10 cellular contexts compared by ENCODE assay signal in genomic region chr5:43106290-43106638, GRCh38. TPM values are rescaled to one million over a fixed set of nuclear protein-coding genes. Genes with fewer than 3 reads are reported as not detected.
DNase-seq lines count a peak whose midpoint lies in the region; ATAC-seq, FAIRE-seq and TF ChIP-seq lines count a peak whose summit lies in the region.
"Had no signal": no experiment of that assay in that cellular context is flagged by ENCODE, and none has a peak within 500 bp of the region (broad histone marks: within the 10 kb centered on the region; RNA-seq: fewer than 3 reads in every experiment).

No MANE protein-coding gene starts in this region.

- H3K9ac ChIP-seq in fibroblast of lung (ENCODE audit: insufficient read depth, low read length) = no peak overlapping the region

- no peaks in the 10 kb centered on the region for H3K9me3 ChIP-seq in A549
- no peaks in the 10 kb centered on the region for H3K9me3 ChIP-seq in CD4-positive, alpha-beta T cell (ENCODE audit: control insufficient read depth, low read length)
- H3K9me3 ChIP-seq in fibroblast of lung (ENCODE audit: control insufficient read depth, insufficient read depth, low read depth, low read length) = no peaks in the 10 kb centered on the region
- no peaks in the 10 kb centered on the region for H3K9me3 ChIP-seq in left lung

- H3K36me3 Mint-ChIP-seq in CD4-positive, alpha-beta T cell (ENCODE audit: low read depth) = peaks cover 4% of the 10 kb centered on the region
- H3K36me3 Mint-ChIP-seq: CD8-positive, alpha-beta T cell had no signal

- H3K4me1 ChIP-seq in A549 (0 out of 3 replicates have a peak, but pooled peaks cover 3% of the 10 kb centered on the region), fibroblast of lung (ENCODE audit: control insufficient read depth, extremely low read depth, insufficient read depth, low read length) (peaks cover 6% of the 10 kb centered on the region), left lung (peaks cover 0 to 7% of the 10 kb centered on the region in 2 donors)

- no peaks in the 10 kb centered on the region for H3K27me3 ChIP-seq in CD4-positive, alpha-beta T cell (ENCODE audit: control insufficient read depth, insufficient read depth, low read length)
- H3K27me3 ChIP-seq in fibroblast of lung (ENCODE audit: control insufficient read depth, insufficient read depth, low read length) = no peaks in the 10 kb centered on the region
- H3K27me3 ChIP-seq in left lung = no peaks in the 10 kb centered on the region
- H3K27me3 ChIP-seq: cardiac muscle cell had no signal

- no peak for TF ChIP-seq EP300 in A549 (IDR thresholded peaks at IDR 0.05)

- intact Hi-C loops in CD4-positive, alpha-beta T cell (cut with DNase I, micrococcal nuclease) = loop anchor here (5.0 to 10.0 kb wide), 2 partner anchors 99 to 279 kb away; no protein-coding TSS in a partner anchor
- intact Hi-C loops in left lung (cut with DNase I) = no loop called here

- H4K20me1 ChIP-seq in fibroblast of lung (ENCODE audit: control insufficient read depth, extremely low read depth, insufficient read depth, low read length) = no peaks in the 10 kb centered on the region

- POLR2A ChIA-PET in A549 (lab: Yijun Ruan, JAX) = interaction anchor here (2.1 kb wide), 1 partner anchor 14 kb away, joined by 6 read pairs; the partner anchor contains the start of gene ZNF131
- POLR2A ChIA-PET in CD4-positive, alpha-beta T cell (lab: Charles Lee) = interaction anchor here (0.6 to 10.3 kb wide), 17 partner anchors 16 to 378 kb away, joined by 3 to 209 read pairs (median 4); partner anchors contain the start of genes ANXA2R, TMEM267 and ZNF131

- H3K4me1 Mint-ChIP-seq in CD4-positive, alpha-beta T cell (ENCODE audit: low read depth) = peaks cover 46% of the 10 kb centered on the region

- H3K4me3 ChIP-seq in A549 (no peak overlapping the region), fibroblast of lung (replicated peaks in 1 of 4; ENCODE audit: control extremely low read depth in 1 of 4, insufficient read depth in 1 of 4, low read depth in 3 of 4, low read length in 4 of 4) (no peak overlapping the region), left lung (no peak overlapping the region)
- H3K4me3 ChIP-seq: cardiac muscle cell had no signal

- H3K9me3 Mint-ChIP-seq in CD4-positive, alpha-beta T cell = no peaks in the 10 kb centered on the region
- H3K9me3 Mint-ChIP-seq: CD8-positive, alpha-beta T cell had no signal

- no peak for FAIRE-seq in A549 (lab: Jason Lieb, UNC)

- TF ChIP-seq CTCF in A549 (IDR thresholded peaks at IDR 0.05) (no peak), VCaP (conservative IDR thresholded peaks at IDR 0.05) (no peak), fibroblast of lung (conservative IDR thresholded peaks at IDR 0.05 in 1 of 2, IDR thresholded peaks at IDR 0.05 in 1 of 2; ENCODE audit: low read depth in 1 of 2, low read length in 2 of 2) (no peak), left lung (IDR thresholded peaks at IDR 0.05) (no peak)
- no peak for TF ChIP-seq CTCF in CD4-positive, alpha-beta T cell (IDR thresholded peaks at IDR 0.05)

- no peak for ATAC-seq in A549
- no peak for ATAC-seq in CD4-positive, alpha-beta T cell (ENCODE audit: poor library complexity)
- ATAC-seq in HG02571 (IDR thresholded peaks at IDR 0.05; ENCODE audit: unreplicated experiment) = no peak
- ATAC-seq in left lung = no peak

- H3K4me2 ChIP-seq in A549 (peak overlapping the region; percentile 79; the same call in 2 of the 3 replicates), fibroblast of lung (ENCODE audit: extremely low read depth, insufficient read depth, low read length) (peak overlapping the region; percentile 15)

- WGBS in A549 (ENCODE audit: missing lambda C conversion rate) = 86% methylated on average over 4 of the region's 4 CpGs

- DNase-seq in A549 (ENCODE audit: low read depth in 1 of 2, low spot score in 1 of 2) (no peak), fibroblast of lung (ENCODE audit: low read depth in 2 of 2) (no peak), NCI-H2171 treated with DMSO at 0.1 percent for 48 hours (lab: John Stamatoyannopoulos, UW) (no peak), left lung (no peak), SHP77 treated with DMSO at 0.1 percent for 48 hours (lab: John Stamatoyannopoulos, UW) (no peak)
- DNase-seq in CD4-positive, alpha-beta T cell = no peak

- TF ChIP-seq RAD21 in A549 (conservative IDR thresholded peaks at IDR 0.05 in 1 of 2, IDR thresholded peaks at IDR 0.05 in 1 of 2) = no peak

- peak overlapping the region; percentile 70 for H2AFZ ChIP-seq in fibroblast of lung (ENCODE audit: low read length)

- no peaks in the 10 kb centered on the region for H3K79me2 ChIP-seq in fibroblast of lung (ENCODE audit: control insufficient read depth, insufficient read depth, low read length)

- TF ChIP-seq POLR2A in A549 (IDR thresholded peaks at IDR 0.05; ENCODE audit: low read length) = no peak

- H3K36me3 ChIP-seq in fibroblast of lung (ENCODE audit: control insufficient read depth, insufficient read depth, low read length) = no peaks in the 10 kb centered on the region
- H3K36me3 ChIP-seq in left lung = no peaks in the 10 kb centered on the region
- H3K36me3 ChIP-seq: cardiac muscle cell had no signal

- no peaks in the 10 kb centered on the region for H3K27me3 Mint-ChIP-seq in CD4-positive, alpha-beta T cell

- CTCF ChIA-PET in A549 (lab: Yijun Ruan, JAX) = interaction anchor here (0.5 to 5.3 kb wide), 38 partner anchors 9 to 283 kb away, joined by 3 to 101 read pairs (median 4); partner anchors contain the start of gene ZNF131
- CTCF ChIA-PET in CD4-positive, alpha-beta T cell (lab: Charles Lee) = interaction anchor here (0.6 to 5.0 kb wide), 34 partner anchors 9 to 378 kb away, joined by 3 to 49 read pairs (median 4); partner anchors contain the start of genes HMGCS1 and ZNF131

- H3K27ac ChIP-seq in A549 (no peak overlapping the region), VCaP (peak overlapping the region; percentile 64; the same call in 1 of the 2 replicates), fibroblast of lung (ENCODE audit: insufficient read depth, low read length) (peak overlapping the region; percentile 62), left lung (no peak overlapping the region)
- no peak overlapping the region for H3K27ac ChIP-seq in CD4-positive, alpha-beta T cell (ENCODE audit: low read depth, low read length)
- H3K27ac ChIP-seq: cardiac muscle cell had no signal

- no peak overlapping the region for H3K4me3 Mint-ChIP-seq in CD4-positive, alpha-beta T cell

- peak overlapping the region; percentile 78 for H3K27ac Mint-ChIP-seq in CD4-positive, alpha-beta T cell

TF ChIP-seq in A549, 52 proteins besides CTCF, POLR2A, EP300 and RAD21:
- TF ChIP-seq, protein P1, sequence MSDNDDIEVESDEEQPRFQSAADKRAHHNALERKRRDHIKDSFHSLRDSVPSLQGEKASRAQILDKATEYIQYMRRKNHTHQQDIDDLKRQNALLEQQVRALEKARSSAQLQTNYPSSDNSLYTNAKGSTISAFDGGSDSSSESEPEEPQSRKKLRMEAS (IDR thresholded peaks at IDR 0.05) = no peak
TF ChIP-seq in A549: peak in this region for 0.

RNA-seq across cellular contexts. Expression of gene ZNF131, which starts 14.4 kb away (rescaled TPM):
- polyA plus RNA-seq in A549 (2011; rRNA removed) (37.5 and 47.9 TPM in 2 replicates), A549 (2017; fragmentation: RNase III; extraction: RNeasy Plus Mini Kit Qiagen cat#74134 plus additional on column Dnase treatment) (21.7 to 25.3 TPM (median 22.6 TPM) in 3 replicates), fibroblast of lung (33.2 and 38.6 TPM in 2 replicates)
- polyA plus RNA-seq in A549 (2012; cell fraction: cytosol; rRNA removed) = 11.8 and 13.2 TPM in 2 replicates
- 11.0 and 17.3 TPM in 2 replicates for polyA plus RNA-seq in A549 (2012; cell fraction: nucleus; rRNA removed)
- polyA minus RNA-seq in A549 (2011; rRNA and poly(A)+ RNA removed) = 26.5 and 30.3 TPM in 2 replicates
- 10 to 100 TPM; 71.7 to 72.4 TPM for total RNA-seq in CD4-positive, alpha-beta T cell
- total RNA-seq in fibroblast of lung (31.1 and 37.5 TPM in 2 replicates), left lung (10 to 100 TPM; 23.4 to 33.1 TPM)
- polyA plus RNA-seq in fibroblast of lung (2012) = 19.6 and 23.0 TPM in 2 replicates
- 5.1 and 22.9 TPM in 2 replicates for polyA minus RNA-seq in fibroblast of lung (ENCODE audit: low replicate concordance)

Comparison
In these comparisons a context has a peak if more than half of its experiments do, and no peak if none do; other contexts are left out.
1. H3K27ac ChIP-seq: peak in VCaP (single experiment) and fibroblast of lung (single experiment); none in A549 (0 of 2), CD4-positive, alpha-beta T cell (single experiment) and left lung (0 of 2).
2. intact Hi-C loops: an anchor here in CD4-positive, alpha-beta T cell (5.0 to 10.0 kb wide); none called in left lung.